19 cellular contexts compared by ENCODE assay signal in the genomic region with DNA sequence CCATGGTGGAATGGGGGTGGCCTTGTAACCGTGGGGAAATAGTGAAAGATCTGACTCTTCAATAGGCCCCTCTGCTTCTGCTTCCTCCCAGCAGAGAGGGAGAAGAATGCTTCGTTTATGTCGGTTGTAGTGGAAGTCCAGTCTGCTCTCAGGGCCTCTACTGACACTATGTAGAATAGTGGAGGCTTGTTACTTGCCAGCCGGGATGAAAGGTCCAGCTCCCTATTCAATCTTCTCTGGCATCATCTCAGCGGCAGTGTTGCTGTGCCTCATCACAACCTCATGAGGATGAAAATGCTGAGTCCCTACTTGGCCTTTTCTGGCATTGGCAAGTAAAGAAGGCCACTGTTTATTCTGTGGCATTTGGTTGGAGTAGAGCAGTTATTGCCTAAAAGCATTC.
DNase-seq lines count a peak whose midpoint lies in the region; ATAC-seq and TF ChIP-seq lines count a peak whose summit lies in the region.
"Had no signal": no experiment of that assay in that cellular context is flagged by ENCODE, and none has a peak within 500 bp of the region (broad histone marks: within the 10 kb centered on the region; RNA-seq: fewer than 3 reads in every experiment).

No MANE protein-coding gene starts in this region.

- intact Hi-C loops in esophagus muscularis mucosa (cut with DNase I) = no loop called here

- no peak for TF ChIP-seq CTCF in esophagus muscularis mucosa (IDR thresholded peaks at IDR 0.05)

- peak; percentile 2 for DNase-seq in cerebellar cortex (ENCODE audit: low spot score)
- DNase-seq in medulla oblongata (ENCODE audit: extremely low spot score) = peak; percentile 76
- DNase-seq in pons (ENCODE audit: low spot score) = peak; percentile 74
- no peak for DNase-seq in activated T-cell treated with anti-CD3 and anti-CD28 coated beads, Interleukin-2, amount 50 U/mL, for 72 hours
- no peak for DNase-seq in kidney glomerular epithelial cell (lab: John Stamatoyannopoulos, UW)
- DNase-seq in esophagus muscularis mucosa (ENCODE audit: extremely low spot score) = no peak
- DNase-seq: Caco-2; CD4-positive, CD25-positive, alpha-beta regulatory T cell; CD8-positive, alpha-beta T cell; DMS153; DND-41; GDM1; HFFc6 had no signal

- H3K4me3 ChIP-seq in esophagus muscularis mucosa = no peak overlapping the region
- H3K4me3 ChIP-seq: BLaER1, GM12878, GM23338, HAP-1 had no signal

- no peak for ATAC-seq in activated T-cell treated with anti-CD3 and anti-CD28 coated beads, Interleukin-2, amount 50 U/mL, for 72 hours (replicated peaks in 1 of 2)
- ATAC-seq: CD8-positive, alpha-beta T cell; GM12878; GM23338 had no signal

- peaks cover 0 to 2% of the 10 kb centered on the region in 2 donors for H3K36me3 Mint-ChIP-seq in activated T-cell treated with anti-CD3 and anti-CD28 coated beads, Interleukin-2, amount 50 U/mL, for 72 hours (ENCODE audit: insufficient read depth in 2 of 2)
- H3K36me3 Mint-ChIP-seq: CD4-positive, CD25-positive, alpha-beta regulatory T cell; CD8-positive, alpha-beta T cell had no signal

- H3K4me1 Mint-ChIP-seq in activated T-cell treated with anti-CD3 and anti-CD28 coated beads, Interleukin-2, amount 50 U/mL, for 72 hours (ENCODE audit: low read depth) = no peaks in the 10 kb centered on the region
- H3K4me1 Mint-ChIP-seq: B cell; CD4-positive, CD25-positive, alpha-beta regulatory T cell; GM23338 had no signal

- H3K4me3 Mint-ChIP-seq in activated T-cell treated with anti-CD3 and anti-CD28 coated beads, Interleukin-2, amount 50 U/mL, for 72 hours = no peak overlapping the region
- H3K4me3 Mint-ChIP-seq: B cell; CD4-positive, CD25-positive, alpha-beta regulatory T cell; CD8-positive, alpha-beta T cell; GM23338; HFFc6 had no signal

- no peak overlapping the region for H3K27ac ChIP-seq in esophagus muscularis mucosa (replicated peaks in 1 of 4)
- H3K27ac ChIP-seq: BLaER1, C4-2B had no signal

- no peaks in the 10 kb centered on the region for H3K27me3 Mint-ChIP-seq in activated T-cell treated with anti-CD3 and anti-CD28 coated beads, Interleukin-2, amount 50 U/mL, for 72 hours (ENCODE audit: low read depth)
- H3K27me3 Mint-ChIP-seq: B cell; CD4-positive, CD25-positive, alpha-beta regulatory T cell had no signal

- no peak for TF ChIP-seq POLR2A in esophagus muscularis mucosa (IDR thresholded peaks at IDR 0.05; ENCODE audit: low read depth)

- no peaks in the 10 kb centered on the region for H3K9me3 ChIP-seq in esophagus muscularis mucosa
- H3K9me3 ChIP-seq: BLaER1, Caco-2, HAP-1 had no signal

- H3K27me3 ChIP-seq in esophagus muscularis mucosa = no peaks in the 10 kb centered on the region
- H3K27me3 ChIP-seq: BLaER1 had no signal

- H3K36me3 ChIP-seq in esophagus muscularis mucosa = no peaks in the 10 kb centered on the region
- H3K36me3 ChIP-seq: BLaER1, HAP-1 had no signal

- H3K4me1 ChIP-seq in esophagus muscularis mucosa = no peaks in the 10 kb centered on the region
- H3K4me1 ChIP-seq: BLaER1, Caco-2, HAP-1 had no signal

- 82% methylated on average over 5 of the region's 5 CpGs for WGBS in esophagus muscularis mucosa

- peaks cover 4 to 10% of the 10 kb centered on the region in 2 donors for H3K9me3 Mint-ChIP-seq in activated T-cell treated with anti-CD3 and anti-CD28 coated beads, Interleukin-2, amount 50 U/mL, for 72 hours
- H3K9me3 Mint-ChIP-seq: GM23338 had no signal

- no peak for TF ChIP-seq EP300 in esophagus muscularis mucosa (IDR thresholded peaks at IDR 0.05)

- H3K27ac Mint-ChIP-seq in activated T-cell treated with anti-CD3 and anti-CD28 coated beads, Interleukin-2, amount 50 U/mL, for 72 hours = no peak overlapping the region
- H3K27ac Mint-ChIP-seq: B cell; CD4-positive, CD25-positive, alpha-beta regulatory T cell; CD8-positive, alpha-beta T cell; GM23338; HFFc6 had no signal

Comparison
In these comparisons a context has a peak if more than half of its experiments do, and no peak if none do; other contexts are left out.
1. DNase-seq: peak in cerebellar cortex (single experiment), medulla oblongata (single experiment) and pons (single experiment); none in activated T-cell treated with anti-CD3 and anti-CD28 coated beads, Interleukin-2, amount 50 U/mL, for 72 hours (0 of 2), kidney glomerular epithelial cell (single experiment) and esophagus muscularis mucosa (single experiment).